Comparison of ENCODE assay signal across 1 cellular context in the genomic region with DNA sequence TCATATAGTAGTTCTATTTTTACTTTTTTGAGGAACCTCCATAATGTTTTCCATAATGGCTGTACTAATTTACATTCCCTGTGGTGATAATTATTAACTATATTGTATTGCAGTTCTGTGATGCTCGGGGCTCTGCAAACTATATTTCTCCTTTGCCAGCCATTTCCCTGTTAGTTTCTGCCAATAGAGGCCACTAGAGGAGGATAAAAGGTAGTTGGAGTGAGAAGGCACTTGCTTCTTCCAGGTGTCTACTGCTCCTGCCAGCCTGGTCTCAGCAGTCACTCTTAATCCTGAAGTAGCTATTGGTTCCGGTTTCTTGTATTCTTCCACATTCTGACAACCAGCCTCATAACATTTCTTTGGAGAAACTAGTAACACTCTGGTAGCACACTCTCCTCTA.
TF ChIP-seq lines count a peak whose summit lies in the region.

No MANE protein-coding gene starts in this region.

TF ChIP-seq in GM23338, 12 proteins besides CTCF, POLR2A, EP300 and RAD21 (continued from another document):
- TF ChIP-seq, protein P1, sequence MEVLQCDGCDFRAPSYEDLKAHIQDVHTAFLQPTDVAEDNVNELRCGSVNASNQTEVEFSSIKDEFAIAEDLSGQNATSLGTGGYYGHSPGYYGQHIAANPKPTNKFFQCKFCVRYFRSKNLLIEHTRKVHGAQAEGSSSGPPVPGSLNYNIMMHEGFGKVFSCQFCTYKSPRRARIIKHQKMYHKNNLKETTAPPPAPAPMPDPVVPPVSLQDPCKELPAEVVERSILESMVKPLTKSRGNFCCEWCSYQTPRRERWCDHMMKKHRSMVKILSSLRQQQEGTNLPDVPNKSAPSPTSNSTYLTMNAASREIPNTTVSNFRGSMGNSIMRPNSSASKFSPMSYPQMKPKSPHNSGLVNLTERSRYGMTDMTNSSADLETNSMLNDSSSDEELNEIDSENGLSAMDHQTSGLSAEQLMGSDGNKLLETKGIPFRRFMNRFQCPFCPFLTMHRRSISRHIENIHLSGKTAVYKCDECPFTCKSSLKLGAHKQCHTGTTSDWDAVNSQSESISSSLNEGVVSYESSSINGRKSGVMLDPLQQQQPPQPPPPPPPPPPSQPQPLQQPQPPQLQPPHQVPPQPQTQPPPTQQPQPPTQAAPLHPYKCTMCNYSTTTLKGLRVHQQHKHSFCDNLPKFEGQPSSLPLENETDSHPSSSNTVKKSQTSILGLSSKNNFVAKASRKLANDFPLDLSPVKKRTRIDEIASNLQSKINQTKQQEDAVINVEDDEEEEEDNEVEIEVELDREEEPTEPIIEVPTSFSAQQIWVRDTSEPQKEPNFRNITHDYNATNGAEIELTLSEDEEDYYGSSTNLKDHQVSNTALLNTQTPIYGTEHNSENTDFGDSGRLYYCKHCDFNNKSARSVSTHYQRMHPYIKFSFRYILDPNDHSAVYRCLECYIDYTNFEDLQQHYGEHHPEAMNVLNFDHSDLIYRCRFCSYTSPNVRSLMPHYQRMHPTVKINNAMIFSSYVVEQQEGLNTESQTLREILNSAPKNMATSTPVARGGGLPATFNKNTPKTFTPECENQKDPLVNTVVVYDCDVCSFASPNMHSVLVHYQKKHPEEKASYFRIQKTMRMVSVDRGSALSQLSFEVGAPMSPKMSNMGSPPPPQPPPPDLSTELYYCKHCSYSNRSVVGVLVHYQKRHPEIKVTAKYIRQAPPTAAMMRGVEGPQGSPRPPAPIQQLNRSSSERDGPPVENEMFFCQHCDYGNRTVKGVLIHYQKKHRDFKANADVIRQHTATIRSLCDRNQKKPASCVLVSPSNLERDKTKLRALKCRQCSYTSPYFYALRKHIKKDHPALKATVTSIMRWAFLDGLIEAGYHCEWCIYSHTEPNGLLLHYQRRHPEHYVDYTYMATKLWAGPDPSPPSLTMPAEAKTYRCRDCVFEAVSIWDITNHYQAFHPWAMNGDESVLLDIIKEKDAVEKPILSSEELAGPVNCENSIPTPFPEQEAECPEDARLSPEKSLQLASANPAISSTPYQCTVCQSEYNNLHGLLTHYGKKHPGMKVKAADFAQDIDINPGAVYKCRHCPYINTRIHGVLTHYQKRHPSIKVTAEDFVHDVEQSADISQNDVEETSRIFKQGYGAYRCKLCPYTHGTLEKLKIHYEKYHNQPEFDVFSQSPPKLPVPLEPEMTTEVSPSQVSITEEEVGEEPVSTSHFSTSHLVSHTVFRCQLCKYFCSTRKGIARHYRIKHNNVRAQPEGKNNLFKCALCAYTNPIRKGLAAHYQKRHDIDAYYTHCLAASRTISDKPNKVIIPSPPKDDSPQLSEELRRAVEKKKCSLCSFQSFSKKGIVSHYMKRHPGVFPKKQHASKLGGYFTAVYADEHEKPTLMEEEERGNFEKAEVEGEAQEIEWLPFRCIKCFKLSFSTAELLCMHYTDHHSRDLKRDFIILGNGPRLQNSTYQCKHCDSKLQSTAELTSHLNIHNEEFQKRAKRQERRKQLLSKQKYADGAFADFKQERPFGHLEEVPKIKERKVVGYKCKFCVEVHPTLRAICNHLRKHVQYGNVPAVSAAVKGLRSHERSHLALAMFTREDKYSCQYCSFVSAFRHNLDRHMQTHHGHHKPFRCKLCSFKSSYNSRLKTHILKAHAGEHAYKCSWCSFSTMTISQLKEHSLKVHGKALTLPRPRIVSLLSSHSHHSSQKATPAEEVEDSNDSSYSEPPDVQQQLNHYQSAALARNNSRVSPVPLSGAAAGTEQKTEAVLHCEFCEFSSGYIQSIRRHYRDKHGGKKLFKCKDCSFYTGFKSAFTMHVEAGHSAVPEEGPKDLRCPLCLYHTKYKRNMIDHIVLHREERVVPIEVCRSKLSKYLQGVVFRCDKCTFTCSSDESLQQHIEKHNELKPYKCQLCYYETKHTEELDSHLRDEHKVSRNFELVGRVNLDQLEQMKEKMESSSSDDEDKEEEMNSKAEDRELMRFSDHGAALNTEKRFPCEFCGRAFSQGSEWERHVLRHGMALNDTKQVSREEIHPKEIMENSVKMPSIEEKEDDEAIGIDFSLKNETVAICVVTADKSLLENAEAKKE (CRISPR knock-in tag; IDR thresholded peaks at IDR 0.05): no peak
- TF ChIP-seq ZNF331 (CRISPR knock-in tag; IDR thresholded peaks at IDR 0.05; ENCODE audit: low read depth): no peak
- no peak for TF ChIP-seq EZH2phosphoT487 (IDR thresholded peaks at IDR 0.05; ENCODE audit: unreplicated experiment)
